ENCODE assay signal across 8 cellular contexts in the genomic region with DNA sequence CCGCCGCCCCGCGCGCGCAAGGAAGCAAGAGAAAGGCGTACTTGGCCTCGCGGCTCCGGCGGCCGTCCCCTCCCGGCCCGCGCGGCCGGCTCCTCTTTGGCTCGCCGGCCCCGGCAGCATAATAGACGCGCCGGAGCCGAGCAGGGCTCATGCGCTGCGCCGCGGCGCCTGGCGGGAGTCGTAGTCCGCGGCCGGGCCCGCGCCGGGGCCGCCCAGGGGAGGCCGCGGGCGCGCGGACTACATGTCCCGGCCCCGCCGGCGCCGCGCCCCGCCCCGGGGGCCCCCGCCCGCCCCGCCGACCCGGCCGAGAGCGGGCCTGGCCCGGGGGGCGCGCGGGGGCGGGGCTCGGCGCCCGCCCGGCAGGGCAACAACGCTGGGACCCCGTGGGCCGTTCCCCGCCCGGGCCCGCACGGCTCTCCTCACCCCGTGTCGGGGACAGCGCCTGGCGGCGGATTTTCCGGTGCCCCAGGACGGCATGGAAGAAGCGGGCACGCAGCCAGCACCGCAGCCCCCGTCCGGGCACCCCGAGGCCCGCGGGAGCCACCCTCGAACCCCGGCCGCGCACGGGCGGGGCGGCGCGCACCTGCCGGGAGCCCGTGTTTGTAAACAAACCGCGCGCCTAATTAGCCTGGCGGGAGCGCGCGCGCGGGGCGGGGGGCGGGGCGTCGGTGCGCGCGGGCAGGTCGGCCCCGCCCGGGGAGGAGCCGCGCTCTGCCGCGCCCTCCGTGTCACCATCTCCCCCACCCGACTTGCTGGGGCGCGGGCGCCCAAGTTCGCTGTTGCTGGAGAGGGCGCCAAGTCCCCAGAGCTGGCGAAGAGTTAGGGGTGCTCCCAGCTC. TPM values are rescaled to one million over a fixed set of nuclear protein-coding genes. Genes with fewer than 3 reads are reported as not detected.
A peak's percentile ranks its signal among the peaks of the same experiment; 100 is the strongest.
DNase-seq lines count a peak whose midpoint lies in the region; ATAC-seq and TF ChIP-seq lines count a peak whose summit lies in the region.

Gene BRD3, minus strand, starts transcription at position 123 of the 838 bp plus-strand sequence. CDS start 14,549 bp downstream, outside the sequence.

- H3K4me3 ChIP-seq in Panc1 (ENCODE audit: low read depth in 2 of 2, low read length in 2 of 2) = peak within 1 kb of the TSS; percentile 59 to 76
- peak within 1 kb of the TSS; percentile 97 for H3K4me3 ChIP-seq in naive thymus-derived CD4-positive, alpha-beta T cell (ENCODE audit: low read length)

- intact Hi-C loops in Panc1 (cut with micrococcal nuclease; ENCODE audit: unreplicated experiment) = no loop called here
- intact Hi-C loops in naive thymus-derived CD4-positive, alpha-beta T cell (cut with micrococcal nuclease) = loop anchor here (1.0 to 10.0 kb wide), 18 partner anchors 31 to 1893 kb away; partner anchors contain the start of genes BRD3OS (in 2 of the 2), RNU6ATAC (in 2 of the 2), TSC1 (in 2 of the 2) and VAV2 (in 2 of the 2)

- H3K27me3 ChIP-seq in Panc1 (ENCODE audit: control insufficient read depth, insufficient read depth, low read length) = no peaks in the 10 kb centered on the region
- H3K27me3 ChIP-seq in naive thymus-derived CD4-positive, alpha-beta T cell (ENCODE audit: control insufficient read depth in 2 of 2, insufficient read depth in 2 of 2, low read length in 2 of 2) = peaks cover 0 to 4% of the 10 kb centered on the region in 2 donors

- H3K36me3 Mint-ChIP-seq in IgD-negative memory B cell = no peaks in the 10 kb centered on the region
- H3K36me3 Mint-ChIP-seq in activated T-cell treated with anti-CD3 and anti-CD28 coated beads, Interleukin-2, amount 50 U/mL, for 72 hours (ENCODE audit: insufficient read depth in 2 of 2) = no peaks in the 10 kb centered on the region
- no peaks in the 10 kb centered on the region for H3K36me3 Mint-ChIP-seq in naive thymus-derived CD4-positive, alpha-beta T cell
- H3K36me3 Mint-ChIP-seq in stimulated activated memory B cell treated with anti-CD40 and anti-IgM and Interleukin-4, amounts not matched to agents 10 μg/mL and 1 μg/mL and 100 μg/mL, for 72 hours = no peaks in the 10 kb centered on the region

- ATAC-seq in GM21528 (IDR thresholded peaks at IDR 0.05; ENCODE audit: low FRiP score, unreplicated experiment) = peak; percentile 68
- peak; percentile 96 for ATAC-seq in Panc1
- ATAC-seq in activated T-cell treated with anti-CD3 and anti-CD28 coated beads, Interleukin-2, amount 50 U/mL, for 72 hours (replicated peaks in 1 of 2) = peak; percentile 87
- ATAC-seq in naive thymus-derived CD4-positive, alpha-beta T cell = peak; percentile 88
- peak; percentile 94 for ATAC-seq in stimulated activated memory B cell treated with anti-CD40 and anti-IgM and Interleukin-4, amounts not matched to agents 10 μg/mL and 1 μg/mL and 100 μg/mL, for 72 hours

- peak within 1 kb of the TSS; percentile 93 to 94 (median 93) for H3K27ac Mint-ChIP-seq in IgD-negative memory B cell
- peak within 1 kb of the TSS; percentile 50 for H3K27ac Mint-ChIP-seq in activated T-cell treated with anti-CD3 and anti-CD28 coated beads, Interleukin-2, amount 50 U/mL, for 72 hours
- peak within 1 kb of the TSS; percentile 80 to 97 (median 90) for H3K27ac Mint-ChIP-seq in naive thymus-derived CD4-positive, alpha-beta T cell
- H3K27ac Mint-ChIP-seq in stimulated activated memory B cell treated with anti-CD40 and anti-IgM and Interleukin-4, amounts not matched to agents 10 μg/mL and 1 μg/mL and 100 μg/mL, for 72 hours = peak within 1 kb of the TSS; percentile 86

- POLR2A ChIA-PET in Panc1 (lab: Charles Lee) = no interaction called here
- POLR2A ChIA-PET in naive thymus-derived CD4-positive, alpha-beta T cell (lab: Charles Lee) = interaction anchor here (1.1 to 1.8 kb wide), 2 partner anchors 68 to 97 kb away, joined by 5 to 7 read pairs; partner anchors contain the start of genes RNU6ATAC and WDR5

- CTCF ChIA-PET in Panc1 (lab: Charles Lee) = no interaction called here
- CTCF ChIA-PET in naive thymus-derived CD4-positive, alpha-beta T cell (lab: Charles Lee) = no interaction called here

- H3K4me3 Mint-ChIP-seq in IgD-negative memory B cell = peak within 1 kb of the TSS; percentile 88 to 96 (median 94)
- H3K4me3 Mint-ChIP-seq in activated T-cell treated with anti-CD3 and anti-CD28 coated beads, Interleukin-2, amount 50 U/mL, for 72 hours = peak within 1 kb of the TSS; percentile 91 to 97
- H3K4me3 Mint-ChIP-seq in naive thymus-derived CD4-positive, alpha-beta T cell = peak within 1 kb of the TSS; percentile 88 to 97 (median 91)
- H3K4me3 Mint-ChIP-seq in stimulated activated memory B cell treated with anti-CD40 and anti-IgM and Interleukin-4, amounts not matched to agents 10 μg/mL and 1 μg/mL and 100 μg/mL, for 72 hours = peak within 1 kb of the TSS; percentile 85

- in situ Hi-C loops in Panc1 (cut with HindIII; ENCODE audit: low pct_unique_long_range_greater_than_20kb, low sequenced_read_pairs) = no loop called here

- no peaks in the 10 kb centered on the region for H3K9me3 Mint-ChIP-seq in IgD-negative memory B cell
- H3K9me3 Mint-ChIP-seq in activated T-cell treated with anti-CD3 and anti-CD28 coated beads, Interleukin-2, amount 50 U/mL, for 72 hours = no peaks in the 10 kb centered on the region
- no peaks in the 10 kb centered on the region for H3K9me3 Mint-ChIP-seq in naive thymus-derived CD4-positive, alpha-beta T cell
- H3K9me3 Mint-ChIP-seq in stimulated activated memory B cell treated with anti-CD40 and anti-IgM and Interleukin-4, amounts not matched to agents 10 μg/mL and 1 μg/mL and 100 μg/mL, for 72 hours = no peaks in the 10 kb centered on the region

- H3K27me3 Mint-ChIP-seq in IgD-negative memory B cell = peaks cover 5% of the 10 kb centered on the region
- H3K27me3 Mint-ChIP-seq in activated T-cell treated with anti-CD3 and anti-CD28 coated beads, Interleukin-2, amount 50 U/mL, for 72 hours (ENCODE audit: low read depth) = peaks cover 14% of the 10 kb centered on the region
- peaks cover 5 to 29% (median 14%) of the 10 kb centered on the region in 5 donors for H3K27me3 Mint-ChIP-seq in naive thymus-derived CD4-positive, alpha-beta T cell
- H3K27me3 Mint-ChIP-seq in stimulated activated memory B cell treated with anti-CD40 and anti-IgM and Interleukin-4, amounts not matched to agents 10 μg/mL and 1 μg/mL and 100 μg/mL, for 72 hours = peaks cover 20% of the 10 kb centered on the region

- peaks cover 17 to 20% (median 18%) of the 10 kb centered on the region in 3 donors for H3K4me1 Mint-ChIP-seq in IgD-negative memory B cell
- H3K4me1 Mint-ChIP-seq in activated T-cell treated with anti-CD3 and anti-CD28 coated beads, Interleukin-2, amount 50 U/mL, for 72 hours (ENCODE audit: low read depth) = peaks cover 35% of the 10 kb centered on the region
- H3K4me1 Mint-ChIP-seq in naive thymus-derived CD4-positive, alpha-beta T cell = peaks cover 15 to 42% (median 29%) of the 10 kb centered on the region in 7 donors
- H3K4me1 Mint-ChIP-seq in stimulated activated memory B cell treated with anti-CD40 and anti-IgM and Interleukin-4, amounts not matched to agents 10 μg/mL and 1 μg/mL and 100 μg/mL, for 72 hours = peaks cover 34% of the 10 kb centered on the region

- no TSS peak for BruUV-seq in Panc1 (replicated peaks; lab: Mats Ljungman, UMichigan)

- H3K4me1 ChIP-seq in Panc1 (ENCODE audit: control insufficient read depth, insufficient read depth, low read length) = no peaks in the 10 kb centered on the region; the same call in 1 of the 2 replicates
- H3K4me1 ChIP-seq in naive thymus-derived CD4-positive, alpha-beta T cell (ENCODE audit: control insufficient read depth in 2 of 2, insufficient read depth in 2 of 2, low read length in 2 of 2) = peaks cover 21 to 26% of the 10 kb centered on the region in 2 donors

- no peak for TF ChIP-seq CTCF in Panc1 (IDR thresholded peaks at IDR 0.05)

- no peaks in the 10 kb centered on the region for H3K9me3 ChIP-seq in Panc1 (ENCODE audit: control insufficient read depth, insufficient read depth, low read depth, low read length)
- H3K9me3 ChIP-seq in naive thymus-derived CD4-positive, alpha-beta T cell (ENCODE audit: control insufficient read depth in 2 of 3, low read length in 3 of 3) = no peaks in the 10 kb centered on the region

- H3K27ac ChIP-seq in Panc1 (ENCODE audit: low read length) = peak within 1 kb of the TSS; percentile 75
- H3K27ac ChIP-seq in naive thymus-derived CD4-positive, alpha-beta T cell (ENCODE audit: low read depth, low read length) = peak within 1 kb of the TSS; percentile 95

- DNase-seq in DMS153 treated with DMSO at 0.1 percent for 48 hours (lab: John Stamatoyannopoulos, UW; ENCODE audit: unreplicated experiment) = peak; percentile 47
- no peak for DNase-seq in Panc1 (ENCODE audit: low read depth, low spot score)
- peak; percentile 86 to 89 for DNase-seq in activated T-cell treated with anti-CD3 and anti-CD28 coated beads, Interleukin-2, amount 50 U/mL, for 72 hours
- DNase-seq in fibroblast of gingiva (ENCODE audit: low read depth) = peak; percentile 86
- DNase-seq in naive thymus-derived CD4-positive, alpha-beta T cell = peak; percentile 79 to 86 (median 85)

- H3K36me3 ChIP-seq in Panc1 (ENCODE audit: control insufficient read depth, insufficient read depth, low read length) = no peaks in the 10 kb centered on the region; the same call in 1 of the 2 replicates
- no peaks in the 10 kb centered on the region for H3K36me3 ChIP-seq in naive thymus-derived CD4-positive, alpha-beta T cell (ENCODE audit: control insufficient read depth in 2 of 3, insufficient read depth in 3 of 3, low read length in 3 of 3)

RNA-seq across cellular contexts. Expression of gene BRD3, which starts in this region (rescaled TPM):
- 35.7 TPM for polyA plus RNA-seq in IgD-negative memory B cell
- 27.6 TPM for total RNA-seq in Panc1 (2021; ENCODE audit: unreplicated experiment)
- polyA plus RNA-seq in Panc1 (2012; ENCODE audit: insufficient read length) = 23.2 TPM
- 10 to 100 TPM; 50.2 to 51.3 TPM for total RNA-seq in activated T-cell treated with anti-CD3 and anti-CD28 coated beads, Interleukin-2, amount 50 U/mL, for 72 hours
- total RNA-seq in naive thymus-derived CD4-positive, alpha-beta T cell = 10 to 100 TPM; 29.0 to 49.7 (median 40.4) TPM
- polyA plus RNA-seq in naive thymus-derived CD4-positive, alpha-beta T cell = 10 to 100 TPM; 12.4 to 36.4 TPM
